In the genomic region with DNA sequence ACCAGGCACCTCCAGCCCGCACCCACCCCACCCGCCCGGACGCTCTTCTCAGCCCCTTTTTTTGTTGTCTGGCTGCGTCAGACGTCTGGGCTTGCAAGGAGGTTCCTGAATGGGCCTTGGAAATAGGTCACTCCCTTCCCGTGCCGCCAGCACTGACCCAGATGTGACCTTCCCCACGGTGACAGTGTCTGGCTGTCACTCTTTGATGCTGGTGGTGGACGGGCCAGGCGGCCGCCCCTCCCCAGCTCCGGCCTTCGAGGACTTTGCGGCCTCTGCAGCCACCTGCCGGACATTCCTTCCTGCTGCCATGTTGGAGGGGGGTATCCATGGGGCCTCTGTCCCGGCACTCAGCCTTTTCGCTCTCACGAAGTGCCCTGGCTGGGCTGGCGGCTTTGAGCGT, we compare ENCODE assay signal across 26 cellular contexts. TPM values are rescaled to one million over a fixed set of nuclear protein-coding genes. Genes with fewer than 3 reads are reported as not detected.
DNase-seq lines count a peak whose midpoint lies in the region; ATAC-seq and TF ChIP-seq lines count a peak whose summit lies in the region.
"Had no signal": no experiment of that assay in that cellular context is flagged by ENCODE, and none has a peak within 500 bp of the region (broad histone marks: within the 10 kb centered on the region; RNA-seq: fewer than 3 reads in every experiment).

No MANE protein-coding gene starts in this region.

- H3K4me3 ChIP-seq in ascending aorta (no peak overlapping the region), gastroesophageal sphincter (no peak overlapping the region)
- H3K4me3 ChIP-seq: colonic mucosa, uterus had no signal

- H3K27me3 Mint-ChIP-seq in neural crest cell (ENCODE audit: low read depth) (peaks cover 11% of the 10 kb centered on the region), progenitor cell of endocrine pancreas (peaks cover 6% of the 10 kb centered on the region)
- H3K27me3 Mint-ChIP-seq: activated B cell treated with CpG ODN at 0.5 μM for 24 hours; activated naive CD8-positive, alpha-beta T cell treated with anti-CD3 and anti-CD28 coated beads, Interleukin-2, amount 50 U/mL, for 24 hours had no signal

- H3K27me3 ChIP-seq in ascending aorta = no peaks in the 10 kb centered on the region
- no peaks in the 10 kb centered on the region for H3K27me3 ChIP-seq in gastroesophageal sphincter
- H3K27me3 ChIP-seq: brain microvascular endothelial cell, colonic mucosa, uterus had no signal

- H3K9me3 Mint-ChIP-seq in neural crest cell = no peaks in the 10 kb centered on the region
- H3K9me3 Mint-ChIP-seq in progenitor cell of endocrine pancreas (ENCODE audit: low read depth) = no peaks in the 10 kb centered on the region
- H3K9me3 Mint-ChIP-seq: activated B cell treated with CpG ODN at 0.5 μM for 24 hours; activated naive CD8-positive, alpha-beta T cell treated with anti-CD3 and anti-CD28 coated beads, Interleukin-2, amount 50 U/mL, for 24 hours; mesothelial cell of epicardium; natural killer cell treated with Interleukin-12 subunit alpha and Interleukin-12 subunit beta and Interleukin-15 and Interleukin-18, amount 100 ng/mL, for 72 hours had no signal

- no peaks in the 10 kb centered on the region for H3K9me3 ChIP-seq in ascending aorta
- no peaks in the 10 kb centered on the region for H3K9me3 ChIP-seq in gastroesophageal sphincter
- H3K9me3 ChIP-seq: colonic mucosa, uterus had no signal

- 24% methylated on average over 5 of the region's 21 CpGs; no CpG with 5 or more reads in 1 of the 2 donors for WGBS in gastroesophageal sphincter (ENCODE audit: low coverage in 1 of 2), 2 donors

- peak overlapping the region; percentile 82 to 95 for H3K27ac ChIP-seq in ascending aorta
- H3K27ac ChIP-seq in gastroesophageal sphincter = peak overlapping the region in 3 of 4 donors; percentile 82 to 88 (median 85)
- peak overlapping the region; percentile 88 for H3K27ac ChIP-seq in substantia nigra (ENCODE audit: low read depth, low read length, poor library complexity, severe bottlenecking)
- H3K27ac ChIP-seq: brain microvascular endothelial cell, colonic mucosa had no signal

- H3K4me3 Mint-ChIP-seq in neural crest cell = no peak overlapping the region
- no peak overlapping the region for H3K4me3 Mint-ChIP-seq in progenitor cell of endocrine pancreas (ENCODE audit: low read depth)
- H3K4me3 Mint-ChIP-seq: activated B cell treated with CpG ODN at 0.5 μM for 24 hours; activated naive CD8-positive, alpha-beta T cell treated with anti-CD3 and anti-CD28 coated beads, Interleukin-2, amount 50 U/mL, for 24 hours; CD14-positive monocyte; mesothelial cell of epicardium; natural killer cell treated with Interleukin-12 subunit alpha and Interleukin-12 subunit beta and Interleukin-15 and Interleukin-18, amount 100 ng/mL, for 72 hours had no signal

- intact Hi-C loops in ascending aorta (cut with DNase I) = no loop called here

- H3K4me1 Mint-ChIP-seq in neural crest cell (peaks cover 32% of the 10 kb centered on the region), progenitor cell of endocrine pancreas (ENCODE audit: low read depth) (peaks cover 19% of the 10 kb centered on the region)
- H3K4me1 Mint-ChIP-seq: CD14-positive monocyte had no signal

- no peak for DNase-seq in ascending aorta (ENCODE audit: low spot score in 2 of 2)
- DNase-seq in neural crest cell (ENCODE audit: low read depth, low spot score) = peak; percentile 26
- peak in 38 of 49 donors; percentile 17 to 74 (median 43) for DNase-seq in substantia nigra (lab: John Stamatoyannopoulos, UW)
- DNase-seq in NCI-H1092 treated with DMSO at 0.1 percent for 48 hours (lab: John Stamatoyannopoulos, UW) = no peak
- no peak for DNase-seq in NCI-H1105 (lab: John Stamatoyannopoulos, UW)
- no peak for DNase-seq in stimulated activated naive CD4-positive, alpha-beta T cell treated with Interleukin-2 at 50 U/mL for 16 hours (lab: John Stamatoyannopoulos, UW)
- DNase-seq in progenitor cell of endocrine pancreas (ENCODE audit: low spot score, unreplicated experiment) = no peak
- DNase-seq: activated B cell treated with CpG ODN at 0.5 μM for 24 hours; activated CD4-positive, alpha-beta T cell treated with anti-CD3 and anti-CD28 coated beads, Interleukin-2, amount 50 U/mL, for 48 hours; activated gamma-delta T cell; activated naive CD8-positive, alpha-beta T cell treated with anti-CD3 and anti-CD28 coated beads, Interleukin-2, amount 50 U/mL, for 24 hours; brain microvascular endothelial cell; colonic mucosa; HCEC 1CT; KG1; left colon; NCI-H187; NCI-H69; RPMI8226; stimulated activated CD4-positive, alpha-beta T cell treated with anti-CD3 and anti-CD28 coated beads, Interleukin-12 subunit alpha, Interleukin-12 subunit beta, amount 100 ng/mL, for 4 hours; T-helper 9 cell; uterus had no signal

- no peak overlapping the region for H3K27ac Mint-ChIP-seq in neural crest cell (ENCODE audit: unreplicated experiment)
- no peak overlapping the region for H3K27ac Mint-ChIP-seq in progenitor cell of endocrine pancreas
- H3K27ac Mint-ChIP-seq: activated B cell treated with CpG ODN at 0.5 μM for 24 hours; activated naive CD8-positive, alpha-beta T cell treated with anti-CD3 and anti-CD28 coated beads, Interleukin-2, amount 50 U/mL, for 24 hours; CD14-positive monocyte; mesothelial cell of epicardium; natural killer cell treated with Interleukin-12 subunit alpha and Interleukin-12 subunit beta and Interleukin-15 and Interleukin-18, amount 100 ng/mL, for 72 hours had no signal

- TF ChIP-seq EP300 in gastroesophageal sphincter (IDR thresholded peaks at IDR 0.05) = no peak

- H3K4me1 ChIP-seq in ascending aorta (peaks cover 50 to 87% of the 10 kb centered on the region in 2 donors), gastroesophageal sphincter (peaks cover 8 to 100% (median 88%) of the 10 kb centered on the region in 3 donors)

- TF ChIP-seq CTCF in ascending aorta (IDR thresholded peaks at IDR 0.05) (no peak), gastroesophageal sphincter (IDR thresholded peaks at IDR 0.05) (no peak), neural crest cell (conservative IDR thresholded peaks at IDR 0.05) (no peak), progenitor cell of endocrine pancreas (IDR thresholded peaks at IDR 0.05; ENCODE audit: unreplicated experiment) (no peak)

- no peaks in the 10 kb centered on the region for H3K36me3 ChIP-seq in ascending aorta
- peaks cover 0 to 6% of the 10 kb centered on the region in 2 donors for H3K36me3 ChIP-seq in gastroesophageal sphincter
- H3K36me3 ChIP-seq: colonic mucosa, uterus had no signal

- ATAC-seq in gastroesophageal sphincter = no peak
- ATAC-seq: activated naive CD8-positive, alpha-beta T cell treated with anti-CD3 and anti-CD28 coated beads, Interleukin-2, amount 50 U/mL, for 24 hours; left colon; natural killer cell treated with Interleukin-12 subunit alpha and Interleukin-12 subunit beta and Interleukin-15 and Interleukin-18, amount 100 ng/mL, for 72 hours had no signal

- no peak for TF ChIP-seq POLR2A in gastroesophageal sphincter (IDR thresholded peaks at IDR 0.05)

- H3K36me3 Mint-ChIP-seq in neural crest cell (ENCODE audit: low read depth) (no peaks in the 10 kb centered on the region), progenitor cell of endocrine pancreas (ENCODE audit: insufficient read depth) (no peaks in the 10 kb centered on the region)
- H3K36me3 Mint-ChIP-seq: CD14-positive monocyte; mesothelial cell of epicardium; natural killer cell treated with Interleukin-12 subunit alpha and Interleukin-12 subunit beta and Interleukin-15 and Interleukin-18, amount 100 ng/mL, for 72 hours had no signal

RNA-seq across cellular contexts. Expression of gene SPSB1, which starts 30.2 kb away (rescaled TPM):
- total RNA-seq in ascending aorta (64.9 TPM), gastroesophageal sphincter (100 to 1,000 TPM in 2 of 4 donors, 10 to 100 TPM in 2; 56.3 to 111 (median 99.5) TPM), neural crest cell (1.3 and 1.8 TPM in 2 replicates), progenitor cell of endocrine pancreas (5.5 and 6.6 TPM in 2 replicates)

Comparison
In these comparisons a context has a peak if more than half of its experiments do, and no peak if none do; other contexts are left out.
1. DNase-seq: peak in neural crest cell (single experiment) and substantia nigra (38 of 49); none in ascending aorta (0 of 2), NCI-H1092 treated with DMSO at 0.1 percent for 48 hours (single experiment), NCI-H1105 (single experiment), stimulated activated naive CD4-positive, alpha-beta T cell treated with Interleukin-2 at 50 U/mL for 16 hours (single experiment) and progenitor cell of endocrine pancreas (single experiment).
2. Peak in every context shown above with its lines, with median percentiles within 50 percentile points of each other: H3K27ac ChIP-seq.